15 cellular contexts compared by ENCODE assay signal in genomic region chr16:88923926-88924833, GRCh38. TPM values are rescaled to one million over a fixed set of nuclear protein-coding genes. Genes with fewer than 3 reads are reported as not detected.
DNase-seq lines count a peak whose midpoint lies in the region; ATAC-seq lines count a peak whose summit lies in the region.
"Had no signal": no experiment of that assay in that cellular context is flagged by ENCODE, and none has a peak within 500 bp of the region (broad histone marks: within the 10 kb centered on the region; RNA-seq: fewer than 3 reads in every experiment).

No MANE protein-coding gene starts in this region.

- peak; percentile 45 for DNase-seq in DMS53 (lab: John Stamatoyannopoulos, UW)
- DNase-seq in DMS53 treated with DMSO at 0.1 percent for 48 hours (lab: John Stamatoyannopoulos, UW; ENCODE audit: unreplicated experiment), result no peak
- DNase-seq in NCI-H2196 treated with DMSO at 0.1 percent for 48 hours (lab: John Stamatoyannopoulos, UW; ENCODE audit: unreplicated experiment), result peak; percentile 46
- peak; percentile 67 for DNase-seq in iPS-NIHi11 (ENCODE audit: low spot score)
- DNase-seq in sciatic nerve (ENCODE audit: low spot score), result no peak
- DNase-seq in nucleus accumbens (lab: John Stamatoyannopoulos, UW), result no peak
- DNase-seq in activated gamma-delta T cell treated with Interleukin-2 at 50 U/mL for 16 hours, result no peak
- DNase-seq in SKM-1 (lab: John Stamatoyannopoulos, UW; ENCODE audit: unreplicated experiment), result no peak
- DNase-seq: activated CD4-positive, alpha-beta T cell treated with anti-CD3 and anti-CD28 coated beads for 1 hour; activated naive CD8-positive, alpha-beta T cell treated with anti-CD3 and anti-CD28 coated beads, Interleukin-2, amount 10 ng/mL, durations not matched to agents 7 days and 5 days; MM.1S; testis had no signal

- intact Hi-C loops in sciatic nerve (cut with DNase I), result loop anchor here (1.0 kb wide), 1 partner anchor 47 kb away; no protein-coding TSS in a partner anchor

- ATAC-seq in sciatic nerve, result peak; percentile 10
- ATAC-seq: left lobe of liver had no signal

RNA-seq across cellular contexts. Expression of gene CBFA2T3, which starts 52.8 kb away (rescaled TPM):
- 8.2 TPM for total RNA-seq in sciatic nerve
- total RNA-seq: activated T-helper 1 cell treated with anti-CD3 and anti-CD28 coated beads, Interleukin-12 subunit alpha, Interleukin-12 subunit beta, Interleukin-2, Interleukin-4 antibody, amounts not matched to agents 30 ng/mL and 10 ng/mL and 1 ng/mL, durations not matched to agents 14 hours and 24 hours and 36 hours had no signal

RNA-seq across cellular contexts. Expression of gene PABPN1L, which starts 57.7 kb away (rescaled TPM):
- total RNA-seq in sciatic nerve, result not detected
- total RNA-seq: activated naive CD8-positive, alpha-beta T cell treated with anti-CD3 and anti-CD28 coated beads, Interleukin-2, amount 10 ng/mL, durations not matched to agents 7 days and 5 days; activated T-helper 1 cell treated with anti-CD3 and anti-CD28 coated beads, Interleukin-12 subunit alpha, Interleukin-12 subunit beta, Interleukin-2, Interleukin-4 antibody, amounts not matched to agents 30 ng/mL and 10 ng/mL and 1 ng/mL, durations not matched to agents 14 hours and 24 hours and 36 hours; ovary had no signal

Comparison
In these comparisons a context has a peak if more than half of its experiments do, and no peak if none do; other contexts are left out.
1. DNase-seq: peak in DMS53 (single experiment), NCI-H2196 treated with DMSO at 0.1 percent for 48 hours (single experiment) and iPS-NIHi11 (single experiment); none in DMS53 treated with DMSO at 0.1 percent for 48 hours (single experiment), sciatic nerve (single experiment), nucleus accumbens (0 of 56), activated gamma-delta T cell treated with Interleukin-2 at 50 U/mL for 16 hours (single experiment) and SKM-1 (single experiment).